Comparison of ENCODE assay signal across 16 cellular contexts in the genomic region with DNA sequence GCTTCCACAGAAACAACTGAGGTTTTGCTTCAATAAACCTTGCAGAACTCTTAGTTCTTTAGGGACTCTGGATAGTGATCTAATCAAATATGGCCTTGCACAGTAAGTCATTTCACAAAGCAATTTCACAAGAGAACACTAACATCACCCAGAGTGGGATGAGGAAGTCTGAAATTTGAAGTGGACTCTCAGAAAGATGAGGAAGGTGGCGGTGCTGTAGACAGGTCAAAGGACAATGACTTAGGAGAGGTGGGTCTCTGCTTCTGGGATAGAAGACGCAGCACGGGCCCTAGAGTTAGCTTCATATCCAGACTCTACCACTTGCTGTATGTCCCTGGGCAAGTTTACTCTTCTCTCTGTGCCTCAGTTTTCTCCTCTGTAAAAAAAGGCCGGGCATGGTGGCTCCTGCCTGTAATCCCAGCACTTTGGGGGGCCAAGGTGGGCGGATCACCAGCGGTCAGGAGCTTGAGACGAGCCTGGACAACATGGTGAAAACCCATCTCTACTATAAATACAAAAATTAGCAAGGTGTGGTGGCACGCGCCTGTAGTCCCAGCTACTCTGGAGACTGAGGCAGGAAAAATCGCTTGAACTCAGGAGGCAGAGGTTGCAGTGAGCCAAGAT. TPM values are rescaled to one million over a fixed set of nuclear protein-coding genes. Genes with fewer than 3 reads are reported as not detected.
A peak's percentile ranks its signal among the peaks of the same experiment; 100 is the strongest.
DNase-seq lines count a peak whose midpoint lies in the region; ATAC-seq and TF ChIP-seq lines count a peak whose summit lies in the region.
"Had no signal": no experiment of that assay in that cellular context is flagged by ENCODE, and none has a peak within 500 bp of the region (broad histone marks: within the 10 kb centered on the region; RNA-seq: fewer than 3 reads in every experiment).

No MANE protein-coding gene starts in this region.

- intact Hi-C loops in esophagus muscularis mucosa (cut with DNase I), result loop anchor here (5.0 kb wide), 2 partner anchors 60 to 120 kb away; a partner anchor contains a TSS

- H3K4me1 ChIP-seq in esophagus muscularis mucosa (peaks cover 23 to 43% (median 32%) of the 10 kb centered on the region in 4 donors), subcutaneous abdominal adipose tissue (ENCODE audit: control insufficient read depth in 5 of 5, insufficient read depth in 5 of 5, low read length in 5 of 5) (peaks cover 19 to 88% (median 69%) of the 10 kb centered on the region in 5 donors)
- H3K4me1 ChIP-seq: SJCRH30 had no signal

- no peak overlapping the region for H3K4me3 ChIP-seq in esophagus muscularis mucosa
- no peak overlapping the region for H3K4me3 ChIP-seq in subcutaneous abdominal adipose tissue (ENCODE audit: low read depth in 1 of 5, low read length in 5 of 5)
- no peak overlapping the region for H3K4me3 ChIP-seq in foreskin fibroblast (ENCODE audit: low read depth in 1 of 2, low read length in 2 of 2)
- H3K4me3 ChIP-seq: hepatocyte, psoas muscle, SJCRH30 had no signal

- TF ChIP-seq CTCF in esophagus muscularis mucosa (IDR thresholded peaks at IDR 0.05) (no peak), foreskin fibroblast (IDR thresholded peaks at IDR 0.05; ENCODE audit: low read depth, low read length) (no peak)

- H3K27me3 ChIP-seq in esophagus muscularis mucosa (no peaks in the 10 kb centered on the region), subcutaneous abdominal adipose tissue (ENCODE audit: control insufficient read depth in 5 of 5, insufficient read depth in 4 of 5, low read length in 5 of 5) (no peaks in the 10 kb centered on the region)
- H3K27me3 ChIP-seq: hepatocyte, SJCRH30 had no signal

- H3K9me3 ChIP-seq in esophagus muscularis mucosa (no peaks in the 10 kb centered on the region), subcutaneous abdominal adipose tissue (ENCODE audit: control insufficient read depth in 5 of 5, low read length in 5 of 5) (no peaks in the 10 kb centered on the region)
- H3K9me3 ChIP-seq: psoas muscle, SJCRH30 had no signal

- ATAC-seq in GM18505 (IDR thresholded peaks at IDR 0.05; ENCODE audit: unreplicated experiment), result no peak
- ATAC-seq: psoas muscle had no signal

- TF ChIP-seq POLR2A in esophagus muscularis mucosa (IDR thresholded peaks at IDR 0.05; ENCODE audit: low read depth), result no peak
- TF ChIP-seq POLR2A in GM18505 (IDR thresholded peaks at IDR 0.05; ENCODE audit: borderline replicate concordance, extremely low read depth, insufficient read depth, insufficient read length), result no peak

- WGBS in esophagus muscularis mucosa, result 88% methylated on average over 10 of the region's 10 CpGs

- H3K27ac ChIP-seq in esophagus muscularis mucosa (replicated peaks in 1 of 4), result peak overlapping the region in 3 of 4 donors; percentile 37 to 96 (median 95)
- peak overlapping the region; percentile 84 for H3K27ac ChIP-seq in subcutaneous abdominal adipose tissue (ENCODE audit: low read depth, low read length)
- H3K27ac ChIP-seq: SJCRH30 had no signal

- H3K9ac ChIP-seq in subcutaneous abdominal adipose tissue (ENCODE audit: low read length in 5 of 5), result peak overlapping the region in 1 of 5 donors; percentile 11

- DNase-seq in CD1c-positive myeloid dendritic cell (ENCODE audit: extremely low spot score) (peak; percentile 94), NOMO-1 treated with dmso at 0.1 percent for 144 hours (lab: John Stamatoyannopoulos, UW; ENCODE audit: unreplicated experiment) (peak; percentile 75), esophagus muscularis mucosa (ENCODE audit: extremely low spot score) (no peak), foreskin fibroblast (no peak), OCI-M2 (lab: John Stamatoyannopoulos, UW; ENCODE audit: unreplicated experiment) (no peak)
- no peak for DNase-seq in stimulated activated CD8-positive, alpha-beta memory T cell treated with anti-CD3 and anti-CD28 coated beads, Interleukin-4, amount 100 ng/mL, for 48 hours
- DNase-seq: activated CD4-positive, CD25-positive, alpha-beta regulatory T cell treated with anti-CD3 and anti-CD28 coated beads, Interleukin-2, amount 50 U/mL, for 72 hours; endodermal cell; mesendoderm; NCI-H510A; psoas muscle; SJCRH30; stimulated activated CD4-positive, alpha-beta T cell treated with anti-CD3 and anti-CD28 coated beads, Interleukin-12 subunit alpha, Interleukin-12 subunit beta, amount 100 ng/mL, for 4 hours had no signal

- TF ChIP-seq EP300 in esophagus muscularis mucosa (IDR thresholded peaks at IDR 0.05), result no peak

- H3K36me3 ChIP-seq in esophagus muscularis mucosa (no peaks in the 10 kb centered on the region), subcutaneous abdominal adipose tissue (ENCODE audit: control insufficient read depth in 5 of 5, insufficient read depth in 5 of 5, low read length in 5 of 5) (no peaks in the 10 kb centered on the region)
- H3K36me3 ChIP-seq: SJCRH30 had no signal

RNA-seq across cellular contexts. Expression of a gene that starts 18.9 kb away (rescaled TPM):
- total RNA-seq in esophagus muscularis mucosa, result 100 to 1,000 TPM in 2 of 4 donors, 10 to 100 TPM in 2; 68.6 to 695 (median 143) TPM

Comparison
In these comparisons a context has a peak if more than half of its experiments do, and no peak if none do; other contexts are left out.
1. DNase-seq: peak in CD1c-positive myeloid dendritic cell (single experiment) and NOMO-1 treated with dmso at 0.1 percent for 144 hours (single experiment); none in esophagus muscularis mucosa (single experiment), foreskin fibroblast (0 of 2), stimulated activated CD8-positive, alpha-beta memory T cell treated with anti-CD3 and anti-CD28 coated beads, Interleukin-4, amount 100 ng/mL, for 48 hours (single experiment) and OCI-M2 (single experiment).